9 cellular contexts compared by ENCODE assay signal in the genomic region with DNA sequence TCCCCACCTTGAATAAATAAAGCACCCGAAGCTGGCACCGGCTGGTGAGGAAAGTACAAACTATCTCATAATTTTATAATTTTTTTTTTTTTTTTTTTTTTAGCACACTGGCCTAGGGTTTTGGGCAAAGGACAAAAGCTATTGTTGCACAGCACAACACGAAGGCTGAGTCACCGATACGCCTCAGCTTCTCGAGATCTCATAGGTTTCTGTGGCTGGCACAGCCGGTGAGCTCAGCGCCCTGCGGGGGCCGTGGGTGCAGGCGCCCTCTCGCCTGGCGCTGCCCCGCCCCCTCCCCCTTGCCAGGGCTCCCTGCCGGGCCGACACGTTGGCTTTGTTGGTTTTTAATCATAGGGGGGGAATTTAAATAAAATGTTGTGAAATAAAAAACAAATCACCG. TPM values are rescaled to one million over a fixed set of nuclear protein-coding genes. Genes with fewer than 3 reads are reported as not detected.
DNase-seq lines count a peak whose midpoint lies in the region; ATAC-seq and TF ChIP-seq lines count a peak whose summit lies in the region.
"Had no signal": no experiment of that assay in that cellular context is flagged by ENCODE, and none has a peak within 500 bp of the region (broad histone marks: within the 10 kb centered on the region; RNA-seq: fewer than 3 reads in every experiment).

No MANE protein-coding gene starts in this region.

- ATAC-seq in heart right ventricle (peak in 7 of 8 donors; percentile 36 to 78 (median 74)), Right ventricle myocardium inferior (no peak), gastroesophageal sphincter (peak; percentile 27)

- TF ChIP-seq CTCF in heart right ventricle (IDR thresholded peaks at IDR 0.05) (no peak), gastroesophageal sphincter (IDR thresholded peaks at IDR 0.05) (no peak)

- peaks cover 0 to 4% (median 0%) of the 10 kb centered on the region in 7 donors for H3K27me3 ChIP-seq in heart right ventricle
- H3K27me3 ChIP-seq in gastroesophageal sphincter = peaks cover 4% of the 10 kb centered on the region

- H3K9me3 ChIP-seq in heart right ventricle = no peaks in the 10 kb centered on the region
- H3K9me3 ChIP-seq in gastroesophageal sphincter = no peaks in the 10 kb centered on the region

- TF ChIP-seq POLR2A in gastroesophageal sphincter (IDR thresholded peaks at IDR 0.05) = no peak

- H3K36me3 ChIP-seq in heart right ventricle (no peaks in the 10 kb centered on the region), gastroesophageal sphincter (no peaks in the 10 kb centered on the region), urinary bladder (ENCODE audit: insufficient read depth) (no peaks in the 10 kb centered on the region)

- intact Hi-C loops in heart right ventricle (cut with DNase I) (no loop called here), Right ventricle myocardium inferior (cut with DNase I) (no loop called here), posterior vena cava (cut with DNase I) (no loop called here)

- H3K27ac ChIP-seq in heart right ventricle (peak overlapping the region in 4 of 10 donors; percentile 24 to 58 (median 44)), gastroesophageal sphincter (no peak overlapping the region), urinary bladder (ENCODE audit: low read depth) (peak overlapping the region; percentile 55)

- DNase-seq in heart right ventricle = no peak
- DNase-seq in Right ventricle myocardium inferior (ENCODE audit: missing footprints) = no peak
- peak; percentile 59 for DNase-seq in NCI-H774 (lab: John Stamatoyannopoulos, UW)
- no peak for DNase-seq in GDM1 (lab: John Stamatoyannopoulos, UW)
- DNase-seq in posterior vena cava (ENCODE audit: low spot score) = no peak
- DNase-seq in cerebellar cortex (ENCODE audit: low spot score) = no peak
- DNase-seq: NCI-H446 had no signal

- no peak for TF ChIP-seq EP300 in gastroesophageal sphincter (IDR thresholded peaks at IDR 0.05)

- H3K4me3 ChIP-seq in heart right ventricle = no peak overlapping the region
- no peak overlapping the region for H3K4me3 ChIP-seq in gastroesophageal sphincter
- no peak overlapping the region for H3K4me3 ChIP-seq in urinary bladder (ENCODE audit: low read depth, low read length)

- WGBS in heart right ventricle, 2 donors = 61 to 68% methylated on average over 18 of the region's 18 CpGs
- 75 to 77% methylated on average over 9 to 11 of the region's 18 CpGs for WGBS in gastroesophageal sphincter (ENCODE audit: low coverage in 1 of 2), 2 donors
- WGBS in urinary bladder = 77% methylated on average over 18 of the region's 18 CpGs

- H3K4me1 ChIP-seq in heart right ventricle (peaks cover 0 to 82% (median 56%) of the 10 kb centered on the region in 9 donors), gastroesophageal sphincter (peaks cover 0 to 24% (median 0%) of the 10 kb centered on the region in 3 donors), urinary bladder (ENCODE audit: insufficient read depth) (no peaks in the 10 kb centered on the region)

RNA-seq across cellular contexts. Expression of gene CASZ1, which starts 17.2 kb away (rescaled TPM):
- total RNA-seq in heart right ventricle (10 to 100 TPM; 54.4 to 79.8 (median 66.1) TPM), Right ventricle myocardium inferior (58.2 TPM), gastroesophageal sphincter (10 to 100 TPM; 22.1 to 47.4 (median 28.0) TPM), urinary bladder (10.6 TPM), posterior vena cava (10 to 100 TPM; 18.4 to 21.5 TPM)
- polyA plus RNA-seq in heart right ventricle (10 to 100 TPM; 19.5 to 44.9 TPM), urinary bladder (19.4 TPM)
